Comparison of ENCODE assay signal across 8 cellular contexts in genomic region chr1:9235123-9235513, GRCh38. TPM values are rescaled to one million over a fixed set of nuclear protein-coding genes. Genes with fewer than 3 reads are reported as not detected.
DNase-seq lines count a peak whose midpoint lies in the region; ATAC-seq lines count a peak whose summit lies in the region.

No MANE protein-coding gene starts in this region.

- H3K36me3 ChIP-seq in HUES64 (ENCODE audit: insufficient read depth, low read length) (no peaks in the 10 kb centered on the region), skeletal muscle tissue (ENCODE audit: control insufficient read depth in 3 of 3, insufficient read depth in 3 of 3, low read length in 3 of 3) (peaks cover 0 to 3% (median 0%) of the 10 kb centered on the region in 3 donors)

- no peak for ATAC-seq in activated T-cell treated with anti-CD3 and anti-CD28 coated beads, Interleukin-2, amount 50 U/mL, for 72 hours (replicated peaks in 1 of 2)
- no peak for ATAC-seq in right cardiac atrium
- ATAC-seq in GM19455 (IDR thresholded peaks at IDR 0.05; ENCODE audit: unreplicated experiment): no peak

- H3K4me3 ChIP-seq in HUES64 (ENCODE audit: low read length) (peak overlapping the region; percentile 60), right cardiac atrium (ENCODE audit: low read length) (peak overlapping the region; percentile 99), skeletal muscle tissue (ENCODE audit: low read length in 3 of 3) (peak overlapping the region; percentile 78 to 80 (median 80))

- H3K9ac ChIP-seq in HUES64 (ENCODE audit: low read depth, low read length) (peak overlapping the region; percentile 89), skeletal muscle tissue (ENCODE audit: low read depth in 1 of 3, low read length in 3 of 3) (peak overlapping the region; percentile 90 to 95 (median 94))

- H3K27ac ChIP-seq in HUES64 (ENCODE audit: low read depth, low read length): peak overlapping the region; percentile 75; the same call in 1 of the 2 replicates
- peak overlapping the region; percentile 95 for H3K27ac ChIP-seq in right cardiac atrium (ENCODE audit: low read length)
- peak overlapping the region; percentile 90 for H3K27ac ChIP-seq in skeletal muscle tissue (ENCODE audit: low read depth, low read length)

- no peaks in the 10 kb centered on the region for H3K27me3 ChIP-seq in HUES64 (ENCODE audit: insufficient read depth, low read length)
- no peaks in the 10 kb centered on the region for H3K27me3 ChIP-seq in right cardiac atrium (ENCODE audit: control insufficient read depth, insufficient read depth)
- no peaks in the 10 kb centered on the region for H3K27me3 ChIP-seq in skeletal muscle tissue (ENCODE audit: control insufficient read depth in 3 of 3, insufficient read depth in 3 of 3, low read length in 3 of 3)

- H3K4me1 Mint-ChIP-seq in activated T-cell treated with anti-CD3 and anti-CD28 coated beads, Interleukin-2, amount 50 U/mL, for 72 hours (ENCODE audit: low read depth): peaks cover 63% of the 10 kb centered on the region
- H3K4me1 Mint-ChIP-seq in activated CD4-positive, alpha-beta memory T cell treated with anti-CD3 and anti-CD28 coated beads for 36 hours (ENCODE audit: low read depth): peaks cover 42% of the 10 kb centered on the region

- no peaks in the 10 kb centered on the region for H3K27me3 Mint-ChIP-seq in activated T-cell treated with anti-CD3 and anti-CD28 coated beads, Interleukin-2, amount 50 U/mL, for 72 hours (ENCODE audit: low read depth)
- H3K27me3 Mint-ChIP-seq in activated CD4-positive, alpha-beta memory T cell treated with anti-CD3 and anti-CD28 coated beads for 36 hours: no peaks in the 10 kb centered on the region

- H3K36me3 Mint-ChIP-seq in activated T-cell treated with anti-CD3 and anti-CD28 coated beads, Interleukin-2, amount 50 U/mL, for 72 hours (ENCODE audit: insufficient read depth in 2 of 2): peaks cover 0 to 1% of the 10 kb centered on the region in 2 donors
- H3K36me3 Mint-ChIP-seq in activated CD4-positive, alpha-beta memory T cell treated with anti-CD3 and anti-CD28 coated beads for 36 hours: no peaks in the 10 kb centered on the region

- H3K4me3 Mint-ChIP-seq in activated T-cell treated with anti-CD3 and anti-CD28 coated beads, Interleukin-2, amount 50 U/mL, for 72 hours: peak overlapping the region; percentile 85 to 86
- H3K4me3 Mint-ChIP-seq in activated CD4-positive, alpha-beta memory T cell treated with anti-CD3 and anti-CD28 coated beads for 36 hours: peak overlapping the region; percentile 86

- 2% methylated on average over 23 of the region's 23 CpGs for WGBS in HUES64
- under 1% methylated on average over 23 of the region's 23 CpGs for WGBS in right cardiac atrium

- CTCF ChIA-PET in activated CD4-positive, alpha-beta memory T cell treated with anti-CD3 and anti-CD28 coated beads for 36 hours (lab: Charles Lee): interaction anchor here (0.6 to 3.3 kb wide), 10 partner anchors 9 to 380 kb away, joined by 3 to 10 read pairs (median 4); no protein-coding TSS in a partner anchor

- H3K4me1 ChIP-seq in HUES64 (ENCODE audit: insufficient read depth, low read length): peaks cover 9% of the 10 kb centered on the region
- H3K4me1 ChIP-seq in right cardiac atrium (ENCODE audit: control insufficient read depth, insufficient read depth, low read length): peaks cover 2% of the 10 kb centered on the region
- H3K4me1 ChIP-seq in skeletal muscle tissue (ENCODE audit: control insufficient read depth in 3 of 3, insufficient read depth in 3 of 3, low read length in 3 of 3): peaks cover 47 to 71% (median 64%) of the 10 kb centered on the region in 3 donors

- H3K9me3 Mint-ChIP-seq in activated T-cell treated with anti-CD3 and anti-CD28 coated beads, Interleukin-2, amount 50 U/mL, for 72 hours: no peaks in the 10 kb centered on the region
- H3K9me3 Mint-ChIP-seq in activated CD4-positive, alpha-beta memory T cell treated with anti-CD3 and anti-CD28 coated beads for 36 hours: no peaks in the 10 kb centered on the region

- no peak for DNase-seq in activated T-cell treated with anti-CD3 and anti-CD28 coated beads, Interleukin-2, amount 50 U/mL, for 72 hours
- DNase-seq in activated T-cell treated with anti-CD3 and anti-CD28 coated beads for 4 hours (no peak), right cardiac atrium (peak in 1 of 3 donors; percentile 66), NCI-H187 treated with DMSO at 0.1 percent for 48 hours (lab: John Stamatoyannopoulos, UW) (no peak)
- DNase-seq in activated CD4-positive, alpha-beta memory T cell treated with anti-CD3 and anti-CD28 coated beads for 36 hours: no peak

- POLR2A ChIA-PET in activated CD4-positive, alpha-beta memory T cell treated with anti-CD3 and anti-CD28 coated beads for 36 hours (lab: Charles Lee): interaction anchor here (0.7 to 1.3 kb wide), 3 partner anchors 9 to 34 kb away, joined by 3 to 10 read pairs (median 6); no protein-coding TSS in a partner anchor

- intact Hi-C loops in activated CD4-positive, alpha-beta memory T cell treated with anti-CD3 and anti-CD28 coated beads for 36 hours (cut with micrococcal nuclease): no loop called here
- intact Hi-C loops in right cardiac atrium (cut with DNase I): no loop called here

- H3K27ac Mint-ChIP-seq in activated T-cell treated with anti-CD3 and anti-CD28 coated beads, Interleukin-2, amount 50 U/mL, for 72 hours: peak overlapping the region; percentile 63
- peak overlapping the region; percentile 88 for H3K27ac Mint-ChIP-seq in activated CD4-positive, alpha-beta memory T cell treated with anti-CD3 and anti-CD28 coated beads for 36 hours

- H3K9me3 ChIP-seq in HUES64 (ENCODE audit: insufficient read depth, low read depth, low read length) (no peaks in the 10 kb centered on the region), right cardiac atrium (ENCODE audit: control insufficient read depth, low read length) (no peaks in the 10 kb centered on the region), skeletal muscle tissue (ENCODE audit: control insufficient read depth in 3 of 3, low read length in 3 of 3) (no peaks in the 10 kb centered on the region)

RNA-seq across cellular contexts. Expression of gene H6PD, which starts 0.5 kb away (rescaled TPM):
- 10 to 100 TPM; 20.2 to 21.0 TPM for total RNA-seq in activated T-cell treated with anti-CD3 and anti-CD28 coated beads, Interleukin-2, amount 50 U/mL, for 72 hours
- 3.1 TPM for polyA plus RNA-seq in HUES64 (2013, experiment 1 of 2)
- polyA plus RNA-seq in HUES64 (2013, experiment 2 of 2): 5.7 TPM
- total RNA-seq in activated CD4-positive, alpha-beta memory T cell treated with anti-CD3 and anti-CD28 coated beads for 36 hours: 10 to 100 TPM in 1 of 2 experiments, 1 to 10 TPM in 1; 9.3 to 10.4 TPM
- total RNA-seq in right cardiac atrium: 10 to 100 TPM; 29.8 to 39.8 (median 34.9) TPM
- 27.0 TPM for polyA plus RNA-seq in right cardiac atrium
- total RNA-seq in skeletal muscle tissue: 24.5 TPM

RNA-seq across cellular contexts. Expression of gene SPSB1, which starts 57.6 kb away (rescaled TPM):
- total RNA-seq in activated T-cell treated with anti-CD3 and anti-CD28 coated beads, Interleukin-2, amount 50 U/mL, for 72 hours: 10 to 100 TPM; 12.2 to 15.6 TPM
- polyA plus RNA-seq in HUES64 (2013, experiment 1 of 2): 2.1 TPM
- polyA plus RNA-seq in HUES64 (2013, experiment 2 of 2): 3.3 TPM
- total RNA-seq in activated CD4-positive, alpha-beta memory T cell treated with anti-CD3 and anti-CD28 coated beads for 36 hours: 10 to 100 TPM; 11.0 to 12.5 TPM
- total RNA-seq in right cardiac atrium (10 to 100 TPM; 15.5 to 24.0 (median 18.0) TPM), skeletal muscle tissue (6.3 TPM)
- 16.5 TPM for polyA plus RNA-seq in right cardiac atrium
